ENCODE assay signal across 13 cellular contexts in genomic region chr1:152486400-152487006, GRCh38. TPM values are rescaled to one million over a fixed set of nuclear protein-coding genes. Genes with fewer than 3 reads are reported as not detected.
DNase-seq lines count a peak whose midpoint lies in the region; ATAC-seq and TF ChIP-seq lines count a peak whose summit lies in the region.
"Had no signal": no experiment of that assay in that cellular context is flagged by ENCODE, and none has a peak within 500 bp of the region (broad histone marks: within the 10 kb centered on the region; RNA-seq: fewer than 3 reads in every experiment).

No MANE protein-coding gene starts in this region.

- TF ChIP-seq EP300 in transverse colon (IDR thresholded peaks at IDR 0.05; ENCODE audit: low read depth), result no peak

- intact Hi-C loops in left ventricle myocardium superior (cut with micrococcal nuclease), result no loop called here
- intact Hi-C loops in transverse colon (cut with DNase I; ENCODE audit: low total_unique reads), result no loop called here

- 60 to 69% methylated on average over 2 to 3 of the region's 3 CpGs for WGBS in transverse colon (ENCODE audit: low coverage in 1 of 2), 2 donors

- no peak overlapping the region for H3K4me3 ChIP-seq in cardiac muscle cell
- H3K4me3 ChIP-seq in Karpas-422 (ENCODE audit: low read length), result no peak overlapping the region
- no peak overlapping the region for H3K4me3 ChIP-seq in transverse colon
- no peak overlapping the region for H3K4me3 ChIP-seq in coronary artery
- H3K4me3 ChIP-seq: gastroesophageal sphincter had no signal

- H2AFZ ChIP-seq in Karpas-422 (ENCODE audit: low read length), result no peak overlapping the region

- DNase-seq in cardiac muscle cell (ENCODE audit: low read depth in 1 of 2, low spot score in 1 of 2) (no peak), left ventricle myocardium superior (no peak), Karpas-422 (peak; percentile 64), dermis blood vessel endothelial cell (peak; percentile 15), transverse colon (no peak), HuH-7.5 (ENCODE audit: low spot score) (no peak), coronary artery (ENCODE audit: low spot score) (no peak)
- DNase-seq: activated CD4-positive, alpha-beta T cell treated with anti-CD3 and anti-CD28 coated beads, Interleukin-2, amount 10 ng/mL, durations not matched to agents 7 days and 5 days; NCI-H774 had no signal

- no peaks in the 10 kb centered on the region for H3K79me2 ChIP-seq in Karpas-422 (ENCODE audit: low read length)

- H3K9me3 ChIP-seq in cardiac muscle cell (ENCODE audit: low read depth), result no peaks in the 10 kb centered on the region
- no peaks in the 10 kb centered on the region for H3K9me3 ChIP-seq in Karpas-422 (ENCODE audit: low read length)
- no peaks in the 10 kb centered on the region for H3K9me3 ChIP-seq in transverse colon

- in situ Hi-C loops in transverse colon (cut with MboI; ENCODE audit: low pct_ligation_motif_present in 1 of 4, low pct_unique_long_range_greater_than_20kb in 1 of 4, low sequenced_read_pairs in 3 of 4), result no loop called here

- H3K27ac ChIP-seq in cardiac muscle cell (no peak overlapping the region), Karpas-422 (ENCODE audit: low read length) (no peak overlapping the region), transverse colon (no peak overlapping the region), coronary artery (no peak overlapping the region)
- H3K27ac ChIP-seq: gastroesophageal sphincter had no signal

- no peaks in the 10 kb centered on the region for H3K27me3 ChIP-seq in cardiac muscle cell
- no peaks in the 10 kb centered on the region for H3K27me3 ChIP-seq in Karpas-422 (ENCODE audit: low read length)
- H3K27me3 ChIP-seq in transverse colon, result no peaks in the 10 kb centered on the region
- H3K27me3 ChIP-seq: gastroesophageal sphincter had no signal

- no peaks in the 10 kb centered on the region for H3K4me1 ChIP-seq in cardiac muscle cell (ENCODE audit: low read depth)
- no peaks in the 10 kb centered on the region for H3K4me1 ChIP-seq in Karpas-422 (ENCODE audit: low read length)
- H3K4me1 ChIP-seq in transverse colon, result peaks cover 0 to 3% (median 0%) of the 10 kb centered on the region in 4 donors
- H3K4me1 ChIP-seq: gastroesophageal sphincter had no signal

- no peaks in the 10 kb centered on the region for H3K9me2 ChIP-seq in Karpas-422 (replicated peaks; ENCODE audit: insufficient read depth, low read length)

- H3K9ac ChIP-seq in Karpas-422 (ENCODE audit: low read length), result no peak overlapping the region

- TF ChIP-seq POLR2A in transverse colon (IDR thresholded peaks at IDR 0.05), result no peak

- H4K20me1 ChIP-seq in Karpas-422 (ENCODE audit: insufficient read depth, low read depth, low read length), result no peaks in the 10 kb centered on the region

- no peak overlapping the region for H3K4me2 ChIP-seq in Karpas-422 (ENCODE audit: low read depth, low read length, poor library complexity, severe bottlenecking)

- TF ChIP-seq CTCF in cardiac muscle cell (IDR thresholded peaks at IDR 0.05; ENCODE audit: low read depth, low read length), result peak; percentile 23
- peak in 4 of 5 experiments; percentile 9 to 32 (median 22) for TF ChIP-seq CTCF in transverse colon (IDR thresholded peaks at IDR 0.05)
- TF ChIP-seq CTCF in coronary artery (IDR thresholded peaks at IDR 0.05), result no peak

- H3K36me3 ChIP-seq in cardiac muscle cell, result no peaks in the 10 kb centered on the region
- no peaks in the 10 kb centered on the region for H3K36me3 ChIP-seq in Karpas-422 (ENCODE audit: insufficient read depth, low read length)
- H3K36me3 ChIP-seq in transverse colon, result no peaks in the 10 kb centered on the region
- H3K36me3 ChIP-seq: gastroesophageal sphincter had no signal

- ATAC-seq in left ventricle myocardium superior (no peak), GM19328 (IDR thresholded peaks at IDR 0.05; ENCODE audit: unreplicated experiment) (no peak)
- ATAC-seq: gastroesophageal sphincter had no signal

RNA-seq across cellular contexts. Expression of gene LCE5A, which starts 24.1 kb away (rescaled TPM):
- not detected in 2 replicates for total RNA-seq in cardiac muscle cell
- not detected in 2 replicates for polyA plus RNA-seq in cardiac muscle cell
- not detected for total RNA-seq in left ventricle myocardium superior
- not detected in 2 replicates for total RNA-seq in Karpas-422 (2014; rRNA removed; shearing (Covaris generic); ENCODE audit: low replicate concordance)
- total RNA-seq in dermis blood vessel endothelial cell, result not detected in 2 replicates
- total RNA-seq in transverse colon, result not detected
- total RNA-seq: activated CD4-positive, alpha-beta T cell treated with anti-CD3 and anti-CD28 coated beads, Interleukin-2, amount 10 ng/mL, durations not matched to agents 7 days and 5 days; astrocyte; gastroesophageal sphincter had no signal
- polyA plus RNA-seq: IgD-negative memory B cell had no signal

RNA-seq across cellular contexts. Expression of gene CRCT1, which starts 27.8 kb away (rescaled TPM):
- total RNA-seq in cardiac muscle cell, result not detected in 2 replicates
- not detected in 2 replicates for polyA plus RNA-seq in cardiac muscle cell
- not detected for total RNA-seq in left ventricle myocardium superior
- not detected in 2 replicates for total RNA-seq in Karpas-422 (2014; rRNA removed; shearing (Covaris generic); ENCODE audit: low replicate concordance)
- not detected in 2 replicates for total RNA-seq in dermis blood vessel endothelial cell
- total RNA-seq in transverse colon, result not detected
- total RNA-seq: activated CD4-positive, alpha-beta T cell treated with anti-CD3 and anti-CD28 coated beads, Interleukin-2, amount 10 ng/mL, durations not matched to agents 7 days and 5 days; astrocyte had no signal
- polyA plus RNA-seq: IgD-negative memory B cell had no signal

Comparison
In these comparisons a context has a peak if more than half of its experiments do, and no peak if none do; other contexts are left out.
1. DNase-seq: peak in Karpas-422 (single experiment) and dermis blood vessel endothelial cell (single experiment); none in cardiac muscle cell (0 of 2), left ventricle myocardium superior (single experiment), transverse colon (single experiment), HuH-7.5 (single experiment) and coronary artery (single experiment).